ENCODE assay signal across 1 cellular context in genomic region chr14:102524451-102525212, GRCh38.
TF ChIP-seq lines count a peak whose summit lies in the region.

No MANE protein-coding gene starts in this region.

TF ChIP-seq in K562, 482 proteins besides CTCF, POLR2A, EP300 and RAD21 (continued from another document):
- TF ChIP-seq ZBTB43 (CRISPR knock-in tag; IDR thresholded peaks at IDR 0.05) (no peak), TEAD1 (CRISPR knock-in tag; IDR thresholded peaks at IDR 0.05) (peak in 1 of 2 experiments; percentile 57; a peak in 1 of 4 replicates), ZNF277 (CRISPR knock-in tag; IDR thresholded peaks at IDR 0.05; ENCODE audit: borderline replicate concordance) (no peak), POLR3G (IDR thresholded peaks at IDR 0.05; ENCODE audit: extremely low read depth, insufficient read length, insufficient replicate concordance) (no peak), ELK3 (CRISPR knock-in tag; IDR thresholded peaks at IDR 0.05) (no peak)
